9 cellular contexts compared by ENCODE assay signal in the genomic region with DNA sequence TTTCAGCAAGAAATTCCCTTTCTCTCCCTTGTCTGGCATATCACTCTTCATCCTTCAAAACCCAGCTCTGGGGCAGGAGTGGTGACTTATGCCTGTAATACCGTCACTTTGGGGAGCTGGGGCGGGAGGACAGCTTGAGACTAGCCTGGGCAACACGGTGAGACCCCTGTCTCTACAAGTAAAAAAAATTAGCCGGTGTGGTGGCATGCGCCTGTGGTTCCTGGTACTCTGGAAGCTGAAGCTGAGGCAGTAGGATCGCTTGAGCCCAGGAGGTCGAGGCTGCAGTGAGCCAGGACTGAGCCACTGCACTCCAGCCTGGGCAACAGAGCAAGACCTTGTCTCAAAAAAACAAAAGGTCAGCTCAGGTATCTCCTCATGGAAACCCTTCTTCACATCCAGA. TPM values are rescaled to one million over a fixed set of nuclear protein-coding genes. Genes with fewer than 3 reads are reported as not detected.
A peak's percentile ranks its signal among the peaks of the same experiment; 100 is the strongest.
DNase-seq lines count a peak whose midpoint lies in the region; ATAC-seq, FAIRE-seq and TF ChIP-seq lines count a peak whose summit lies in the region.
"Had no signal": no experiment of that assay in that cellular context is flagged by ENCODE, and none has a peak within 500 bp of the region (broad histone marks: within the 10 kb centered on the region; RNA-seq: fewer than 3 reads in every experiment).

No MANE protein-coding gene starts in this region.

- H4K20me1 ChIP-seq in PC-9 (ENCODE audit: insufficient read depth) (peaks cover 9% of the 10 kb centered on the region; the same call in 1 of the 2 replicates), endothelial cell of umbilical vein (replicated peaks; ENCODE audit: control insufficient read depth, extremely low read depth, insufficient read depth, low read length) (no peaks in the 10 kb centered on the region)

- H3K4me1 Mint-ChIP-seq in Calu3 (ENCODE audit: low read depth, unreplicated experiment) = peaks cover 32% of the 10 kb centered on the region

- H3K27me3 ChIP-seq in PC-9 (ENCODE audit: insufficient read depth, low read depth) (no peaks in the 10 kb centered on the region), endothelial cell of umbilical vein (ENCODE audit: control insufficient read depth in 2 of 2, insufficient read depth in 2 of 2, low read length in 2 of 2) (no peaks in the 10 kb centered on the region), parathyroid adenoma (ENCODE audit: control insufficient read depth, insufficient read depth, low read length) (no peaks in the 10 kb centered on the region)

- H3K27ac Mint-ChIP-seq in Calu3 (ENCODE audit: unreplicated experiment) = peak overlapping the region; percentile 94

- ATAC-seq in HG02610 (IDR thresholded peaks at IDR 0.05; ENCODE audit: unreplicated experiment) = no peak
- no peak for ATAC-seq in HG02981 (IDR thresholded peaks at IDR 0.05; ENCODE audit: unreplicated experiment)

- H3K4me3 ChIP-seq in PC-9 (peak overlapping the region; percentile 94), endothelial cell of umbilical vein (replicated peaks in 1 of 3; ENCODE audit: insufficient read depth in 1 of 3, low read depth in 1 of 3, low read length in 3 of 3) (peak overlapping the region in 1 of 3 experiments; percentile 74), parathyroid adenoma (ENCODE audit: low read depth, low read length) (peak overlapping the region; percentile 92)

- peaks cover 39% of the 10 kb centered on the region for H3K4me1 ChIP-seq in PC-9 (replicated peaks; ENCODE audit: insufficient read depth)
- peaks cover 25% of the 10 kb centered on the region for H3K4me1 ChIP-seq in endothelial cell of umbilical vein (ENCODE audit: control insufficient read depth, extremely low read depth, insufficient read depth, low read length)
- H3K4me1 ChIP-seq in parathyroid adenoma = no peaks in the 10 kb centered on the region

- no peaks in the 10 kb centered on the region for H3K9me3 ChIP-seq in PC-9 (ENCODE audit: insufficient read depth, low read depth)
- no peaks in the 10 kb centered on the region for H3K9me3 ChIP-seq in endothelial cell of umbilical vein (replicated peaks; ENCODE audit: control insufficient read depth, insufficient read depth, low read length)
- H3K9me3 ChIP-seq in parathyroid adenoma (ENCODE audit: control insufficient read depth, low read length) = no peaks in the 10 kb centered on the region

- H3K9me2 ChIP-seq in PC-9 (ENCODE audit: insufficient read depth) = no peaks in the 10 kb centered on the region

- CTCF ChIA-PET in Calu3 (lab: Charles Lee) = interaction anchor here (0.5 to 1.7 kb wide), 3 partner anchors 39 to 394 kb away, joined by 3 to 5 read pairs (median 4); no protein-coding TSS in a partner anchor
- CTCF ChIA-PET in PC-9 (lab: Charles Lee) = interaction anchor here (0.6 to 0.9 kb wide), 2 partner anchors 32 to 169 kb away, joined by 3 to 4 read pairs; no protein-coding TSS in a partner anchor
- CTCF ChIA-PET in endothelial cell of umbilical vein (lab: Charles Lee) = interaction anchor here (1.1 to 4.1 kb wide), 5 partner anchors 39 to 230 kb away, joined by 3 to 44 read pairs (median 5); no protein-coding TSS in a partner anchor

- H3K27ac ChIP-seq in PC-9 = no peak overlapping the region
- H3K27ac ChIP-seq in endothelial cell of umbilical vein (ENCODE audit: insufficient read depth, low read depth, low read length) = no peak overlapping the region
- H3K27ac ChIP-seq in parathyroid adenoma = no peak overlapping the region
- H3K27ac ChIP-seq in caudate nucleus (ENCODE audit: low read depth, low read length) = no peak overlapping the region

- no peaks in the 10 kb centered on the region for H3K27me3 Mint-ChIP-seq in Calu3 (ENCODE audit: unreplicated experiment)

- BruUV-seq in Calu3 (replicated peaks; lab: Mats Ljungman, UMichigan) = no TSS peak
- TSS peak; percentile 77 for BruUV-seq in PC-9 (replicated peaks; lab: Mats Ljungman, UMichigan)
- BruUV-seq in endothelial cell of umbilical vein (replicated peaks; lab: Mats Ljungman, UMichigan) = no TSS peak

- no peaks in the 10 kb centered on the region for H3K9me3 Mint-ChIP-seq in Calu3 (ENCODE audit: low read depth, unreplicated experiment)

- TF ChIP-seq CTCF in Calu3 (IDR thresholded peaks at IDR 0.05; ENCODE audit: unreplicated experiment) (no peak), PC-9 (conservative IDR thresholded peaks at IDR 0.05) (no peak), endothelial cell of umbilical vein (IDR thresholded peaks at IDR 0.05; ENCODE audit: extremely low read depth in 1 of 2, insufficient read depth in 1 of 2, low read depth in 1 of 2, low read length in 2 of 2) (no peak), parathyroid adenoma (IDR thresholded peaks at IDR 0.05) (no peak)

- H3K36me3 ChIP-seq in PC-9 (ENCODE audit: low read depth) = peaks cover 19% of the 10 kb centered on the region; the same call in 1 of the 2 replicates
- H3K36me3 ChIP-seq in endothelial cell of umbilical vein (ENCODE audit: control insufficient read depth in 2 of 2, extremely low read depth in 1 of 2, insufficient read depth in 2 of 2, low read length in 2 of 2) = peaks cover 7 to 13% of the 10 kb centered on the region in 2 experiments
- no peaks in the 10 kb centered on the region for H3K36me3 ChIP-seq in parathyroid adenoma (ENCODE audit: control insufficient read depth, insufficient read depth, low read length)

- DNase-seq in Calu3 (no peak), PC-9 (no peak), endothelial cell of umbilical vein (ENCODE audit: low read depth, low spot score) (no peak), caudate nucleus (lab: John Stamatoyannopoulos, UW) (no peak), middle frontal gyrus (ENCODE audit: extremely low spot score, low spot score) (no peak)
- DNase-seq: NCI-H187 had no signal

- peak; percentile 73 for FAIRE-seq in endothelial cell of umbilical vein (lab: Jason Lieb, UNC)

- H3K79me2 ChIP-seq in PC-9 (ENCODE audit: low read depth) (peaks cover 61% of the 10 kb centered on the region), endothelial cell of umbilical vein (ENCODE audit: control insufficient read depth, insufficient read depth, low read length) (peaks cover 41% of the 10 kb centered on the region), parathyroid adenoma (peaks cover 13% of the 10 kb centered on the region)

- H3K4me2 ChIP-seq in PC-9 = peak overlapping the region; percentile 100
- H3K4me2 ChIP-seq in endothelial cell of umbilical vein (ENCODE audit: insufficient read depth, low read length) = peak overlapping the region; percentile 95
- peak overlapping the region; percentile 73 for H3K4me2 ChIP-seq in parathyroid adenoma (ENCODE audit: low read length)

- H3K36me3 Mint-ChIP-seq in Calu3 (ENCODE audit: insufficient read depth, unreplicated experiment) = peaks cover 62% of the 10 kb centered on the region

- intact Hi-C loops in Calu3 (cut with micrococcal nuclease; ENCODE audit: unreplicated experiment) (no loop called here), PC-9 (cut with micrococcal nuclease; ENCODE audit: unreplicated experiment) (loop anchor here (5.0 to 10.0 kb wide), 3 partner anchors 135 to 533 kb away; a partner anchor contains a TSS), endothelial cell of umbilical vein (cut with micrococcal nuclease) (loop anchor here (2.0 to 10.0 kb wide), 2 partner anchors 15 to 783 kb away; a partner anchor contains a TSS)

- H3K9ac ChIP-seq in endothelial cell of umbilical vein (replicated peaks; ENCODE audit: extremely low read depth, insufficient read depth, low read length) (peak overlapping the region; percentile 99), parathyroid adenoma (no peak overlapping the region)

- dilution Hi-C loops in endothelial cell of umbilical vein (cut with MboI; ENCODE audit: extremely low pct_ligation_motif_present, low sequenced_read_pairs) = no loop called here

- TF ChIP-seq POLR2A in endothelial cell of umbilical vein (IDR thresholded peaks at IDR 0.05; ENCODE audit: low read depth, low read length) = no peak

- H2AFZ ChIP-seq in PC-9 (no peak overlapping the region), endothelial cell of umbilical vein (ENCODE audit: low read depth, low read length) (no peak overlapping the region), parathyroid adenoma (no peak overlapping the region)

- H3K9me1 ChIP-seq in endothelial cell of umbilical vein (replicated peaks; ENCODE audit: control insufficient read depth, extremely low read depth, insufficient read depth, low read length) = no peaks in the 10 kb centered on the region

- peak overlapping the region; percentile 92 for H3K4me3 Mint-ChIP-seq in Calu3 (ENCODE audit: low read depth, unreplicated experiment)

- POLR2A ChIA-PET in PC-9 (lab: Charles Lee; ENCODE audit: unreplicated experiment) = interaction anchor here (0.6 to 1.0 kb wide), 4 partner anchors 39 to 977 kb away, joined by 3 to 5 read pairs (median 4); no protein-coding TSS in a partner anchor
- POLR2A ChIA-PET in endothelial cell of umbilical vein (lab: Charles Lee) = interaction anchor here (1.0 to 1.6 kb wide), 2 partner anchors 14 to 497 kb away, joined by 3 read pairs; a partner anchor contains a TSS

- H3F3A ChIP-seq in PC-9 (ENCODE audit: insufficient read depth, low read depth) = peaks cover 43% of the 10 kb centered on the region

TF ChIP-seq in endothelial cell of umbilical vein, 7 proteins besides CTCF, POLR2A, EP300 and RAD21 (continues in another document):
- TF ChIP-seq FOS (IDR thresholded peaks at IDR 0.05; ENCODE audit: borderline replicate concordance, insufficient read depth, low read length) = no peak
- TF ChIP-seq EZH2 (IDR thresholded peaks at IDR 0.05; ENCODE audit: borderline replicate concordance, low read depth, low read length, severe bottlenecking) = no peak

RNA-seq across cellular contexts. Expression of a gene that starts 1.4 kb away (rescaled TPM):
- 23.5 and 26.2 TPM in 2 replicates for total RNA-seq in Calu3 (2022)
- 42.1 and 42.9 TPM in 2 replicates for total RNA-seq in PC-9 (2021)
- 26.9 and 27.8 TPM in 2 replicates for total RNA-seq in endothelial cell of umbilical vein
- 47.4 and 75.0 TPM in 2 replicates for polyA plus RNA-seq in endothelial cell of umbilical vein
- 25.6 and 30.7 TPM in 2 replicates for polyA plus RNA-seq in endothelial cell of umbilical vein (2011; cell fraction: cytosol; rRNA removed)
- polyA plus RNA-seq in endothelial cell of umbilical vein (2011; cell fraction: nucleus; rRNA removed) = 45.7 and 58.7 TPM in 2 replicates
- 19.2 and 22.2 TPM in 2 replicates for polyA plus RNA-seq in endothelial cell of umbilical vein (2012)
- 19.5 and 27.4 TPM in 2 replicates for polyA minus RNA-seq in endothelial cell of umbilical vein
- 28.8 TPM for polyA minus RNA-seq in endothelial cell of umbilical vein (2011; cell fraction: cytosol; rRNA and poly(A)+ RNA removed)
- 15.4 and 22.8 TPM in 2 replicates for polyA minus RNA-seq in endothelial cell of umbilical vein (2011; cell fraction: nucleus; rRNA and poly(A)+ RNA removed)

RNA-seq across cellular contexts. Expression of a gene that starts 15.0 kb away (rescaled TPM):
- total RNA-seq in Calu3 (2022) = 30.1 and 30.3 TPM in 2 replicates
- 13.8 and 26.6 TPM in 2 replicates for total RNA-seq in PC-9 (2021)
- total RNA-seq in endothelial cell of umbilical vein = 36.7 and 37.4 TPM in 2 replicates
- polyA plus RNA-seq in endothelial cell of umbilical vein = 22.3 and 38.3 TPM in 2 replicates
- polyA plus RNA-seq in endothelial cell of umbilical vein (2011; cell fraction: cytosol; rRNA removed) = 9.2 and 14.6 TPM in 2 replicates
- polyA plus RNA-seq in endothelial cell of umbilical vein (2011; cell fraction: nucleus; rRNA removed) = 17.3 and 19.5 TPM in 2 replicates
- polyA plus RNA-seq in endothelial cell of umbilical vein (2012) = 16.7 and 27.1 TPM in 2 replicates
- polyA minus RNA-seq in endothelial cell of umbilical vein = 7.3 and 9.2 TPM in 2 replicates
- 91.4 TPM for polyA minus RNA-seq in endothelial cell of umbilical vein (2011; cell fraction: cytosol; rRNA and poly(A)+ RNA removed)
- polyA minus RNA-seq in endothelial cell of umbilical vein (2011; cell fraction: nucleus; rRNA and poly(A)+ RNA removed) = 3.5 and 6.1 TPM in 2 replicates
